20 cellular contexts compared by ENCODE assay signal in genomic region chr5:32029291-32029690, GRCh38.
A peak's percentile ranks its signal among the peaks of the same experiment; 100 is the strongest.
DNase-seq lines count a peak whose midpoint lies in the region; ATAC-seq, FAIRE-seq and TF ChIP-seq lines count a peak whose summit lies in the region.
"Had no signal": no experiment of that assay in that cellular context is flagged by ENCODE, and none has a peak within 500 bp of the region (broad histone marks: within the 10 kb centered on the region; RNA-seq: fewer than 3 reads in every experiment).

No MANE protein-coding gene starts in this region.

- peak overlapping the region; percentile 58 for H3K9ac ChIP-seq in adipocyte (ENCODE audit: low read length)

- peak overlapping the region; percentile 65 to 75; a peak in 5 of 6 replicates for H3K27ac ChIP-seq in A549
- peak overlapping the region; percentile 59 for H3K27ac ChIP-seq in layer of hippocampus (ENCODE audit: low read depth, low read length)
- H3K27ac ChIP-seq: neutrophil had no signal

- H3K36me3 Mint-ChIP-seq in HFFc6 (ENCODE audit: low read depth): no peaks in the 10 kb centered on the region
- H3K36me3 Mint-ChIP-seq: memory B cell had no signal

- TF ChIP-seq POLR2A in A549 (IDR thresholded peaks at IDR 0.05; ENCODE audit: low read length): no peak

- H3K4me3 Mint-ChIP-seq in HFFc6: peak overlapping the region; percentile 66
- H3K4me3 Mint-ChIP-seq: activated CD4-positive, alpha-beta memory T cell treated with anti-CD3 and anti-CD28 coated beads, Interleukin-2, amount 10 ng/mL, durations not matched to agents 7 days and 5 days; activated T-helper 1 cell treated with anti-CD3 and anti-CD28 coated beads, Interleukin-12 subunit alpha, Interleukin-12 subunit beta, Interleukin-2, Interleukin-4 antibody, amounts not matched to agents 30 ng/mL and 10 ng/mL and 1 ng/mL, durations not matched to agents 14 hours and 24 hours and 36 hours; memory B cell had no signal

- no peak for TF ChIP-seq EP300 in A549 (IDR thresholded peaks at IDR 0.05)

- no peaks in the 10 kb centered on the region for H3K36me3 ChIP-seq in adipocyte (ENCODE audit: control insufficient read depth, insufficient read depth, low read length, severe bottlenecking)
- H3K36me3 ChIP-seq: neutrophil had no signal

- H3K9me3 Mint-ChIP-seq in HFFc6: no peaks in the 10 kb centered on the region
- H3K9me3 Mint-ChIP-seq: activated CD4-positive, alpha-beta memory T cell treated with anti-CD3 and anti-CD28 coated beads, Interleukin-2, amount 10 ng/mL, durations not matched to agents 7 days and 5 days; activated T-helper 1 cell treated with anti-CD3 and anti-CD28 coated beads, Interleukin-12 subunit alpha, Interleukin-12 subunit beta, Interleukin-2, Interleukin-4 antibody, amounts not matched to agents 30 ng/mL and 10 ng/mL and 1 ng/mL, durations not matched to agents 14 hours and 24 hours and 36 hours; memory B cell had no signal

- no peaks in the 10 kb centered on the region for H3K27me3 ChIP-seq in adipocyte (replicated peaks; ENCODE audit: control insufficient read depth, insufficient read depth, low read length)
- H3K27me3 ChIP-seq in layer of hippocampus (ENCODE audit: control insufficient read depth, insufficient read depth, low read length): no peaks in the 10 kb centered on the region
- H3K27me3 ChIP-seq: neutrophil had no signal

- FAIRE-seq in A549 (lab: Jason Lieb, UNC): no peak
- FAIRE-seq: TTC549 had no signal

- 73% methylated on average over 2 of the region's 2 CpGs for WGBS in A549 (ENCODE audit: missing lambda C conversion rate)

- H3K4me2 ChIP-seq in A549: 0 out of 3 replicates have a peak overlapping the region, but pooled peaks have one; percentile 74

- peak overlapping the region; percentile 89 for H3K27ac Mint-ChIP-seq in HFFc6
- H3K27ac Mint-ChIP-seq: activated CD4-positive, alpha-beta memory T cell treated with anti-CD3 and anti-CD28 coated beads, Interleukin-2, amount 10 ng/mL, durations not matched to agents 7 days and 5 days; activated T-helper 1 cell treated with anti-CD3 and anti-CD28 coated beads, Interleukin-12 subunit alpha, Interleukin-12 subunit beta, Interleukin-2, Interleukin-4 antibody, amounts not matched to agents 30 ng/mL and 10 ng/mL and 1 ng/mL, durations not matched to agents 14 hours and 24 hours and 36 hours; memory B cell had no signal

- no peak for TF ChIP-seq RAD21 in A549 (conservative IDR thresholded peaks at IDR 0.05 in 1 of 2, IDR thresholded peaks at IDR 0.05 in 1 of 2)

- TF ChIP-seq CTCF in A549 (IDR thresholded peaks at IDR 0.05): no peak
- no peak for TF ChIP-seq CTCF in HFFc6 (IDR thresholded peaks at IDR 0.05)

- peaks cover 79% of the 10 kb centered on the region for H3K4me1 Mint-ChIP-seq in HFFc6 (ENCODE audit: low read depth)
- H3K4me1 Mint-ChIP-seq: memory B cell had no signal

- DNase-seq in A549 (ENCODE audit: low read depth in 1 of 2, low spot score in 1 of 2): no peak
- DNase-seq in HFFc6: peak; percentile 54
- DNase-seq in adipocyte (ENCODE audit: low read depth): no peak
- no peak for DNase-seq in NCI-H1694 treated with DMSO at 0.1 percent for 48 hours (lab: John Stamatoyannopoulos, UW)
- no peak for DNase-seq in NCI-H2227 (lab: John Stamatoyannopoulos, UW; ENCODE audit: unreplicated experiment)
- DNase-seq: activated CD4-positive, alpha-beta memory T cell treated with anti-CD3 and anti-CD28 coated beads, Interleukin-2, amount 10 ng/mL, durations not matched to agents 7 days and 5 days; amniotic stem cell; cortex of kidney; DMS 273 treated with DMSO at 0.1 percent for 48 hours; KBM-7; NCI-H2029; NCI-H748 treated with DMSO at 0.1 percent for 48 hours; stimulated activated naive CD4-positive, alpha-beta T cell treated with Interleukin-2 at 50 U/mL for 16 hours had no signal

- no peak for ATAC-seq in A549
- ATAC-seq in HG03432 (IDR thresholded peaks at IDR 0.05; ENCODE audit: unreplicated experiment): no peak
- ATAC-seq in GM19455 (IDR thresholded peaks at IDR 0.05; ENCODE audit: unreplicated experiment): no peak

- CTCF ChIA-PET in A549 (lab: Yijun Ruan, JAX): interaction anchor here (1.5 to 3.6 kb wide), 3 partner anchors 8 to 48 kb away, joined by 4 to 11 read pairs (median 7); no protein-coding TSS in a partner anchor

- H3K9me3 ChIP-seq in A549: no peaks in the 10 kb centered on the region
- no peaks in the 10 kb centered on the region for H3K9me3 ChIP-seq in adipocyte (ENCODE audit: control insufficient read depth, low read length)
- H3K9me3 ChIP-seq: neutrophil had no signal

- no peaks in the 10 kb centered on the region for H3K27me3 Mint-ChIP-seq in HFFc6 (ENCODE audit: insufficient read depth)

- H3K4me1 ChIP-seq in A549: peaks cover 34% of the 10 kb centered on the region
- H3K4me1 ChIP-seq in adipocyte (ENCODE audit: control insufficient read depth, insufficient read depth, low read length): peaks cover 59% of the 10 kb centered on the region

- POLR2A ChIA-PET in A549 (lab: Yijun Ruan, JAX): interaction anchor here (0.6 kb wide), 1 partner anchor 813 kb away, joined by 4 read pairs; no protein-coding TSS in a partner anchor

- H3K4me3 ChIP-seq in A549 (no peak overlapping the region), adipocyte (ENCODE audit: low read length) (peak overlapping the region; percentile 15)

TF ChIP-seq in A549, 52 proteins besides CTCF, POLR2A, EP300 and RAD21:
- TF ChIP-seq ELK1 (IDR thresholded peaks at IDR 0.05; ENCODE audit: low read depth, low read length): no peak
- TF ChIP-seq TFCP2L1 (CRISPR knock-in tag; IDR thresholded peaks at IDR 0.05): no peak
- no peak for TF ChIP-seq GATA3 (IDR thresholded peaks at IDR 0.05; ENCODE audit: borderline replicate concordance)
- no peak for TF ChIP-seq ATOH8 (CRISPR knock-in tag; IDR thresholded peaks at IDR 0.05; ENCODE audit: low read depth)
- TF ChIP-seq BCL3 (IDR thresholded peaks at IDR 0.05): no peak
- no peak for TF ChIP-seq NPAS2 (CRISPR knock-in tag; IDR thresholded peaks at IDR 0.05; ENCODE audit: borderline replicate concordance)
- TF ChIP-seq ZC3H11A (IDR thresholded peaks at IDR 0.05): no peak
- no peak for TF ChIP-seq POLR2AphosphoS2 (conservative IDR thresholded peaks at IDR 0.05; ENCODE audit: low read length)
- TF ChIP-seq CHD4 (IDR thresholded peaks at IDR 0.05; ENCODE audit: borderline replicate concordance): no peak
- no peak for TF ChIP-seq HES2 (IDR thresholded peaks at IDR 0.05)
